Comparison of ENCODE assay signal across 26 cellular contexts in the genomic region with DNA sequence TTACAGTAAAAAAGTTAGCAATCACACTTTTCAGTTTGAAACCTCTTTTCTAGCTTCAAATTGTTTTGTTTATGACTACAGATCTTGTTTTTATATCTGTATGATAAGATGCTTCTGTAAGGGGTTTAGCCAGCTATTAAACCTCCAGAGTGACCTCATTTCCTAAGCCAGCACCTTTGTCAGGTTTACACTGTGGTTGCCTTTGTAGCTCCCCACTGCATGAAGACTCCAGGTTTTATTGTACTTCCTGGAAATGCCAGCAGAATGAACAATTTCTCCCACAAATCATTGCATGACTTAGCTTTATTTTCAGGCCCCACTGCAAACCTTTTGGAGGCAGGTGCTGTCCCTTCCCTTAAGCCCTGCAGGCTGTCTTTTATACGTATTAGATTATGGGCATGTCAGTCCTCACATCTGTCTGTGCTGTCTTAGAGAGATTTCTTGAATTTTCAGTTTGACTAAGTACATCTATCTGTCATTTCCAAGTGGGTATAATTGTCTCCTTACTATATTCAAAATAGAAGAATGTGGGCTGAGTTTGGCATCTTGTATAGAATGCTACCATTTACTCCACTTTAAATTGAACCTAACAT. TPM values are rescaled to one million over a fixed set of nuclear protein-coding genes. Genes with fewer than 3 reads are reported as not detected.
DNase-seq lines count a peak whose midpoint lies in the region; ATAC-seq and TF ChIP-seq lines count a peak whose summit lies in the region.
"Had no signal": no experiment of that assay in that cellular context is flagged by ENCODE, and none has a peak within 500 bp of the region (broad histone marks: within the 10 kb centered on the region; RNA-seq: fewer than 3 reads in every experiment).

No MANE protein-coding gene starts in this region.

- no peaks in the 10 kb centered on the region for H3K9me3 ChIP-seq in IMR-90 (ENCODE audit: control insufficient read depth, insufficient read depth, low read length)
- H3K9me3 ChIP-seq in smooth muscle cell (replicated peaks; ENCODE audit: low read depth), result no peaks in the 10 kb centered on the region
- H3K9me3 ChIP-seq in psoas muscle, result no peaks in the 10 kb centered on the region
- no peaks in the 10 kb centered on the region for H3K9me3 ChIP-seq in stomach
- H3K9me3 ChIP-seq: BLaER1 treated with 17β-estradiol and CSF1 and Interleukin-3, amounts not matched to agents 10 nM and 100 nM; SJCRH30; upper lobe of left lung had no signal

- TF ChIP-seq RAD21 in IMR-90 (IDR thresholded peaks at IDR 0.05; ENCODE audit: low read length), result no peak

- no peaks in the 10 kb centered on the region for H3K27me3 ChIP-seq in IMR-90 (ENCODE audit: control insufficient read depth, insufficient read depth, low read length)
- H3K27me3 ChIP-seq in smooth muscle cell (ENCODE audit: low read depth), result no peaks in the 10 kb centered on the region
- H3K27me3 ChIP-seq in psoas muscle (ENCODE audit: insufficient read depth in 3 of 3, low read length in 2 of 3), result no peaks in the 10 kb centered on the region
- no peaks in the 10 kb centered on the region for H3K27me3 ChIP-seq in stomach
- H3K27me3 ChIP-seq: BLaER1 treated with 17β-estradiol and CSF1 and Interleukin-3, amounts not matched to agents 10 nM and 100 nM; SJCRH30; upper lobe of left lung had no signal

- H3K18ac ChIP-seq in IMR-90 (ENCODE audit: low read depth, low read length), result no peak overlapping the region

- POLR2A ChIA-PET in IMR-90 (lab: Charles Lee; ENCODE audit: unreplicated experiment), result no interaction called here

- H2AK5ac ChIP-seq in IMR-90 (ENCODE audit: low read depth, low read length), result no peak overlapping the region

- no peak overlapping the region for H3K56ac ChIP-seq in IMR-90 (ENCODE audit: extremely low read depth, insufficient read depth, low read length)

- H2BK5ac ChIP-seq in IMR-90 (ENCODE audit: low read depth, low read length, poor library complexity, severe bottlenecking), result no peak overlapping the region

- H2BK20ac ChIP-seq in IMR-90 (ENCODE audit: low read depth, low read length), result no peak overlapping the region

- no peak for TF ChIP-seq EP300 in stomach (IDR thresholded peaks at IDR 0.05)

- H3K36me3 ChIP-seq in IMR-90 (ENCODE audit: control insufficient read depth, insufficient read depth, low read length) (no peaks in the 10 kb centered on the region), smooth muscle cell (ENCODE audit: low read depth) (no peaks in the 10 kb centered on the region), psoas muscle (ENCODE audit: insufficient read depth in 1 of 2, low read depth in 1 of 2) (no peaks in the 10 kb centered on the region), stomach (no peaks in the 10 kb centered on the region)
- H3K36me3 ChIP-seq: BLaER1 treated with 17β-estradiol and CSF1 and Interleukin-3, amounts not matched to agents 10 nM and 100 nM; SJCRH30; upper lobe of left lung had no signal

- H4K20me1 ChIP-seq in IMR-90 (ENCODE audit: insufficient read depth, low read length), result no peaks in the 10 kb centered on the region
- no peaks in the 10 kb centered on the region for H4K20me1 ChIP-seq in smooth muscle cell (ENCODE audit: low read depth)
- H4K20me1 ChIP-seq: BLaER1 treated with 17β-estradiol and CSF1 and Interleukin-3, amounts not matched to agents 10 nM and 100 nM had no signal

- TF ChIP-seq CTCF in IMR-90 (conservative IDR thresholded peaks at IDR 0.05; ENCODE audit: low read depth, low read length) (no peak), smooth muscle cell (IDR thresholded peaks at IDR 0.05; ENCODE audit: borderline replicate concordance, insufficient read depth, poor library complexity, severe bottlenecking) (no peak), psoas muscle (IDR thresholded peaks at IDR 0.05) (no peak), stomach (IDR thresholded peaks at IDR 0.05) (no peak)

- BruUV-seq in IMR-90 (replicated peaks; lab: Mats Ljungman, UMichigan), result no TSS peak

- H3K4me1 ChIP-seq in IMR-90 (ENCODE audit: control insufficient read depth, insufficient read depth, low read length) (no peaks in the 10 kb centered on the region), smooth muscle cell (ENCODE audit: low read depth) (no peaks in the 10 kb centered on the region), psoas muscle (no peaks in the 10 kb centered on the region), stomach (peaks cover 0 to 27% (median 15%) of the 10 kb centered on the region in 4 donors)
- H3K4me1 ChIP-seq: BLaER1 treated with 17β-estradiol and CSF1 and Interleukin-3, amounts not matched to agents 10 nM and 100 nM; SJCRH30; upper lobe of left lung had no signal

- no peaks in the 10 kb centered on the region for H3K9me1 ChIP-seq in IMR-90 (ENCODE audit: insufficient read depth, low read length)

- CTCF ChIA-PET in IMR-90 (lab: Yijun Ruan, JAX), result interaction anchor here (1.1 kb wide), 1 partner anchor 28 kb away, joined by 3 read pairs; no protein-coding TSS in a partner anchor

- no peak overlapping the region for H2BK120ac ChIP-seq in IMR-90 (ENCODE audit: low read depth, low read length)

- no peak overlapping the region for H3K4ac ChIP-seq in IMR-90 (ENCODE audit: low read depth, low read length)

- H3K9ac ChIP-seq in IMR-90 (ENCODE audit: low read depth, low read length) (no peak overlapping the region), smooth muscle cell (ENCODE audit: low read depth) (no peak overlapping the region)
- H3K9ac ChIP-seq: BLaER1 treated with 17β-estradiol and CSF1 and Interleukin-3, amounts not matched to agents 10 nM and 100 nM had no signal

- H2AFZ ChIP-seq in IMR-90 (replicated peaks; ENCODE audit: low read length, poor library complexity), result peak overlapping the region; percentile 33
- peak overlapping the region; percentile 26 for H2AFZ ChIP-seq in smooth muscle cell (ENCODE audit: low read depth)

- H4K91ac ChIP-seq in IMR-90 (ENCODE audit: insufficient read depth, low read depth, low read length), result no peak overlapping the region

- no peak overlapping the region for H2BK15ac ChIP-seq in IMR-90 (ENCODE audit: low read depth, low read length)

- intact Hi-C loops in IMR-90 (cut with micrococcal nuclease), result loop anchor here (5.0 to 10.0 kb wide), 2 partner anchors 1075 to 1457 kb away; no protein-coding TSS in a partner anchor
- intact Hi-C loops in psoas muscle (cut with DNase I), result no loop called here
- intact Hi-C loops in stomach (cut with DNase I; ENCODE audit: low total_unique reads), result no loop called here

- H3K14ac ChIP-seq in IMR-90 (replicated peaks; ENCODE audit: low read depth, low read length), result no peak overlapping the region

- H4K8ac ChIP-seq in IMR-90 (ENCODE audit: low read depth in 2 of 2, low read length in 2 of 2), result no peak overlapping the region

- no peak for TF ChIP-seq POLR2A in IMR-90 (IDR thresholded peaks at IDR 0.05; ENCODE audit: low read depth, low read length)
- no peak for TF ChIP-seq POLR2A in stomach (IDR thresholded peaks at IDR 0.05)

- no CpG with 5 or more reads among the region's 1 CpG for WGBS in IMR-90 (ENCODE audit: extremely low coverage in 2 of 2, insufficient read length in 1 of 2), 2 experiments
- 86% methylated on average over 1 of the region's 1 CpG for WGBS in smooth muscle cell (ENCODE audit: low lambda C conversion rate)
- WGBS in psoas muscle, 3 donors, result 48 to 69% (median 68%) methylated on average over 1 of the region's 1 CpG
- 44 to 74% (median 55%) methylated on average over 1 of the region's 1 CpG for WGBS in stomach, 5 donors

- no peak overlapping the region for H3K4me2 ChIP-seq in IMR-90 (ENCODE audit: low read depth, low read length)
- no peak overlapping the region for H3K4me2 ChIP-seq in smooth muscle cell
- H3K4me2 ChIP-seq: BLaER1 treated with 17β-estradiol and CSF1 and Interleukin-3, amounts not matched to agents 10 nM and 100 nM had no signal

- no peak overlapping the region for H3K23ac ChIP-seq in IMR-90 (ENCODE audit: low read depth, low read length)

- dilution Hi-C loops in IMR-90 (cut with HindIII; ENCODE audit: low sequenced_read_pairs, unreplicated experiment), result no loop called here

- H3F3A ChIP-seq in smooth muscle cell (ENCODE audit: low read depth), result no peaks in the 10 kb centered on the region

- no peak overlapping the region for H4K5ac ChIP-seq in IMR-90 (ENCODE audit: low read depth, low read length)

- peak; percentile 35 to 55 for ATAC-seq in activated CD4-positive, CD25-positive, alpha-beta regulatory T cell treated with anti-CD3 and anti-CD28 coated beads, Interleukin-2, amount 50 U/mL, for 24 hours
- no peak for ATAC-seq in IMR-90 (ENCODE audit: low read depth)
- no peak for ATAC-seq in GM19463 (IDR thresholded peaks at IDR 0.05; ENCODE audit: unreplicated experiment)
- no peak for ATAC-seq in psoas muscle
- ATAC-seq: left cardiac atrium; naive thymus-derived CD4-positive, alpha-beta T cell; right cardiac atrium had no signal

- H3K4me3 ChIP-seq in IMR-90 (ENCODE audit: insufficient read depth, low read depth, low read length), result no peak overlapping the region
- H3K4me3 ChIP-seq in smooth muscle cell, result no peak overlapping the region
- H3K4me3 ChIP-seq in psoas muscle, result no peak overlapping the region
- no peak overlapping the region for H3K4me3 ChIP-seq in stomach
- H3K4me3 ChIP-seq: BLaER1 treated with 17β-estradiol and CSF1 and Interleukin-3, amounts not matched to agents 10 nM and 100 nM; SJCRH30; upper lobe of left lung had no signal

- H3K79me1 ChIP-seq in IMR-90 (ENCODE audit: low read depth in 1 of 2, low read length in 2 of 2), result no peaks in the 10 kb centered on the region

- no peak overlapping the region for H3K27ac ChIP-seq in IMR-90 (ENCODE audit: insufficient read depth, low read length)
- no peak overlapping the region for H3K27ac ChIP-seq in smooth muscle cell (ENCODE audit: low read depth)
- H3K27ac ChIP-seq in psoas muscle, result no peak overlapping the region
- peak overlapping the region in 1 of 5 donors; percentile 31 for H3K27ac ChIP-seq in stomach
- H3K27ac ChIP-seq: BLaER1 treated with 17β-estradiol and CSF1 and Interleukin-3, amounts not matched to agents 10 nM and 100 nM; SJCRH30; upper lobe of left lung had no signal

- no peak overlapping the region for H2AK9ac ChIP-seq in IMR-90 (replicated peaks; ENCODE audit: low read depth, low read length, poor library complexity)

- in situ Hi-C loops in IMR-90 (cut with MboI; ENCODE audit: low sequenced_read_pairs), result no loop called here

- H3K79me2 ChIP-seq in smooth muscle cell (ENCODE audit: low read depth), result no peaks in the 10 kb centered on the region

- DNase-seq in activated CD4-positive, CD25-positive, alpha-beta regulatory T cell treated with anti-CD3 and anti-CD28 coated beads, Interleukin-2, amount 50 U/mL, for 72 hours, result no peak
- no peak for DNase-seq in IMR-90
- DNase-seq in amniotic epithelial cell (ENCODE audit: low read depth), result peak; percentile 2
- DNase-seq in smooth muscle cell (lab: John Stamatoyannopoulos, UW; ENCODE audit: unreplicated experiment), result no peak
- no peak for DNase-seq in psoas muscle
- no peak for DNase-seq in stomach
- DNase-seq: ACHN; activated CD4-positive, alpha-beta T cell treated with anti-CD3 and anti-CD28 coated beads for 48 hours; activated CD8-positive, alpha-beta memory T cell treated with anti-CD3 and anti-CD28 coated beads, Interleukin-2, amount 50 U/mL, for 4 hours; activated gamma-delta T cell treated with Interleukin-2 at 50 U/mL for 16 hours; amniotic stem cell; Calu3; H7; left cardiac atrium; mesendoderm; naive thymus-derived CD4-positive, alpha-beta T cell; NCI-H1694 treated with DMSO at 0.1 percent for 48 hours; NCI-H526 treated with DMSO at 0.1 percent for 48 hours; right cardiac atrium; SJCRH30; upper lobe of left lung had no signal

RNA-seq across cellular contexts. Expression of gene AGR3, which starts 8.2 kb away (rescaled TPM):
- not detected in 2 replicates for total RNA-seq in IMR-90 (2012; rRNA removed)
- polyA plus RNA-seq in IMR-90 (2012; rRNA removed), result not detected in 2 replicates
- not detected in 2 replicates for polyA plus RNA-seq in IMR-90 (2012; cell fraction: cytosol; rRNA removed)
- not detected in 2 replicates for polyA plus RNA-seq in IMR-90 (2012; cell fraction: nucleus; rRNA removed; ENCODE audit: low replicate concordance)
- not detected in 2 replicates for total RNA-seq in smooth muscle cell
- polyA plus RNA-seq in smooth muscle cell, result not detected in 2 replicates
- not detected for total RNA-seq in psoas muscle
- polyA plus RNA-seq in psoas muscle, result under 1 TPM in 1 of 3 donors, not detected in 2; 0.31 TPM
- total RNA-seq in stomach, result 10 to 100 TPM in 2 of 5 donors, not detected in 3; 14.2 to 74.0 TPM
- 10 to 100 TPM; 17.4 to 70.4 (median 24.2) TPM for polyA plus RNA-seq in stomach
- total RNA-seq: H7; left cardiac atrium; naive thymus-derived CD4-positive, alpha-beta T cell; OCI-LY7; omental fat pad; right cardiac atrium; SJCRH30 had no signal
- polyA plus RNA-seq: naive thymus-derived CD4-positive, alpha-beta T cell; right cardiac atrium had no signal

Comparison
In these comparisons a context has a peak if more than half of its experiments do, and no peak if none do; other contexts are left out.
1. ATAC-seq: peak in activated CD4-positive, CD25-positive, alpha-beta regulatory T cell treated with anti-CD3 and anti-CD28 coated beads, Interleukin-2, amount 50 U/mL, for 24 hours (2 of 2); none in IMR-90 (single experiment), GM19463 (single experiment) and psoas muscle (0 of 4).